Comparison of ENCODE assay signal across 34 cellular contexts in the genomic region with DNA sequence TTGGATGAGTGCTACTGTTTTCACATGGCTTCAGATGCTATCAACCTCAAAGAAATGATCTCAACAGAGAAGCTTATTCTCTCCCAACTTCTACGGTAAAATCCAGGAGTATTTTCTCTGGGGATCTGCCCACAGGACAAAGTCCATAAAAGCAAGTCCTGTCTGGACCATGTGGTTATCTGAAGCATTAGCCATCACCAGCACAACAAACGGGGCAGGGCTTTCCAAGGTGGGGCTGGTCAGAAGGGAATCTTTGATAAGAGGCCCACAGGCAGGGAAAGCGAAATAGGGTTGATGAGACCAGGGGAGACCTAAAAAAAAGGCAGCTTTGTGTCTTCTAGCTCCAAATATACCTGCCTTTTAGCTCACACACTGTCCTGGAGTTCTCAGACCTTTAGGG. TPM values are rescaled to one million over a fixed set of nuclear protein-coding genes. Genes with fewer than 3 reads are reported as not detected.
"Had no signal": no experiment of that assay in that cellular context is flagged by ENCODE, and none has a peak within 500 bp of the region (broad histone marks: within the 10 kb centered on the region; RNA-seq: fewer than 3 reads in every experiment).

No MANE protein-coding gene starts in this region.

- H3K27ac ChIP-seq: colonic mucosa, epithelial cell of prostate, esophagus muscularis mucosa, foreskin keratinocyte, gastroesophageal sphincter, heart left ventricle, left lung, prostate gland, sigmoid colon, spleen, testis, tibial artery had no signal

- H3K27me3 ChIP-seq: colonic mucosa, esophagus muscularis mucosa, foreskin keratinocyte, gastroesophageal sphincter, heart left ventricle, left lung, sigmoid colon, spleen, testis, tibial artery had no signal

- H3K36me3 ChIP-seq: colonic mucosa, esophagus muscularis mucosa, gastroesophageal sphincter, heart left ventricle, prostate gland, sigmoid colon, tibial artery had no signal

- H3K4me1 ChIP-seq: colonic mucosa, esophagus muscularis mucosa, foreskin keratinocyte, gastroesophageal sphincter, heart left ventricle, left lung, prostate gland, sigmoid colon, spleen, testis, tibial artery had no signal

- DNase-seq: colonic mucosa; effector CD8-positive, alpha-beta T cell; endodermal cell; foreskin keratinocyte; heart left ventricle; hippocampal formation; left cardiac atrium; left lung; mesendoderm; midbrain; naive thymus-derived CD8-positive, alpha-beta T cell; nephron progenitor cell; nucleus accumbens; right cardiac atrium; sigmoid colon; spleen; stimulated activated CD4-positive, alpha-beta T cell treated with anti-CD3 and anti-CD28 coated beads, Interleukin-4, amount 100 ng/mL, for 4 hours; stimulated activated naive CD8-positive, alpha-beta T cell treated with anti-CD3 and anti-CD28 coated beads, Interleukin-15, Interleukin-2, amounts not matched to agents 100 U/mL and 50 U/mL, for 24 hours; substantia nigra; testis; tibial artery had no signal

- H3K9me3 ChIP-seq: colonic mucosa, esophagus muscularis mucosa, gastroesophageal sphincter, heart left ventricle, left lung, prostate gland, sigmoid colon, testis, tibial artery had no signal

- H3K4me3 ChIP-seq: colonic mucosa, esophagus muscularis mucosa, gastroesophageal sphincter, heart left ventricle, left lung, prostate gland, sigmoid colon, spleen, testis, tibial artery had no signal

RNA-seq across cellular contexts. Expression of a gene that starts 38.7 kb away (rescaled TPM):
- total RNA-seq: colonic mucosa; endodermal cell; esophagus muscularis mucosa; fibroblast of lung; foreskin keratinocyte; gastroesophageal sphincter; heart left ventricle; kidney epithelial cell; left cardiac atrium; left lung; lower leg skin; lung microvascular endothelial cell; myocyte; naive thymus-derived CD8-positive, alpha-beta T cell; osteocyte; prostate gland; renal cortical epithelial cell; right cardiac atrium; sigmoid colon; skeletal muscle tissue; spleen; urinary bladder had no signal
- polyA plus RNA-seq: fibroblast of lung; foreskin keratinocyte; heart left ventricle; naive thymus-derived CD8-positive, alpha-beta T cell; right cardiac atrium; sigmoid colon; spleen; urinary bladder had no signal
